Comparison of ENCODE assay signal across 1 cellular context in the genomic region with DNA sequence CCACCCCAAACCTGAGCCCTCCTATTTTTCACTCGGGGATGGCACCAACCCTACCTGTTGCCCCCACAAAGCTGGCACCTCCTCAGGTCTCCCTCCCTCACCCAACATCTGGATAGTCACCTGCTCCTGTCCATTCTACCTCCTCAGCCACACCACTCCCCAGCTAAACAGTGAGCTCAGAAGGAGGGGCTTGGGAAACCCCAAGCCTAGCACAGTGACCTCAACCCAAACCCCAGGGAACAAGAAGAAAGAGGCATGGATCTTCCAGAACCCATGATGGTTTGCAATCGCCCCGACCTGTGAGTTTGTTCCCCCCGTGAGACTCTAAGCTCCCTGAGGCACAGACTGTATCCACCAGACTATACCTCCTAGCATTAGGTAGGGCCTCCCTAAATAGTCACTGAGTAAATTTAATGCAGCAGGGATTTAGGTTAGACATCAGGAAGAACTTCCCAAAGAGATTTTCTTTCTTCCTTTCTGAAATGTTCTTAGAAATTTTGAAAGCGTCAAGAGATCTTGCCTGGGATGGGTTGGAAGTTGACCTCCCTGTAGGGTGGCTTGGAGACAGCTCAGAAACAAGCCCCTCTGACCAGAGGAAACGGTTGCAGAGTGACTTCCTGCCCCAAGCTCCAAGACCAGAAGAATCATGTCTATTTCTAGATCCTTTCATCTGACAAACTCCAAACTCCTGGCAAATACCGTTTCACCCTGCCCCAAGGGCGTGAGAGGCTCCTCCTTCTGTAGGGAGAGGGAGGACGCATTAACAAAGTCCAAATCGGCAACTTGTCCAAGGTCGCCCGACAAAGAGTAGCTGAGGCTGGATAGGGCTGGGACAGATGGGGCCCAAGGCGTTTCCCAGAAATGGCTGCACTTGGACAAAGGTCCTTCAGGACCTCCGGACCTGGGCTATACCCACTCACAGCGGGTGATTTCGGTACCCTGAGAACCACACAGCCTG.
TF ChIP-seq lines count a peak whose summit lies in the region.

No MANE protein-coding gene starts in this region.

TF ChIP-seq in SK-N-SH, 30 proteins besides CTCF, POLR2A, EP300 and RAD21:
- TF ChIP-seq TEAD4 (IDR thresholded peaks at IDR 0.05; ENCODE audit: borderline replicate concordance, insufficient read depth) (no peak), USF1 (IDR thresholded peaks at IDR 0.05; ENCODE audit: borderline replicate concordance, low read depth) (no peak), NRF1 (IDR thresholded peaks at IDR 0.05; ENCODE audit: low read depth, low read length) (no peak), MXI1 (IDR thresholded peaks at IDR 0.05; ENCODE audit: low read depth, low read length) (no peak)
- TF ChIP-seq, protein P1, sequence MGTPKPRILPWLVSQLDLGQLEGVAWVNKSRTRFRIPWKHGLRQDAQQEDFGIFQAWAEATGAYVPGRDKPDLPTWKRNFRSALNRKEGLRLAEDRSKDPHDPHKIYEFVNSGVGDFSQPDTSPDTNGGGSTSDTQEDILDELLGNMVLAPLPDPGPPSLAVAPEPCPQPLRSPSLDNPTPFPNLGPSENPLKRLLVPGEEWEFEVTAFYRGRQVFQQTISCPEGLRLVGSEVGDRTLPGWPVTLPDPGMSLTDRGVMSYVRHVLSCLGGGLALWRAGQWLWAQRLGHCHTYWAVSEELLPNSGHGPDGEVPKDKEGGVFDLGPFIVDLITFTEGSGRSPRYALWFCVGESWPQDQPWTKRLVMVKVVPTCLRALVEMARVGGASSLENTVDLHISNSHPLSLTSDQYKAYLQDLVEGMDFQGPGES (IDR thresholded peaks at IDR 0.05; ENCODE audit: low read depth, low read length): no peak
